Comparison of ENCODE assay signal across 22 cellular contexts in the genomic region with DNA sequence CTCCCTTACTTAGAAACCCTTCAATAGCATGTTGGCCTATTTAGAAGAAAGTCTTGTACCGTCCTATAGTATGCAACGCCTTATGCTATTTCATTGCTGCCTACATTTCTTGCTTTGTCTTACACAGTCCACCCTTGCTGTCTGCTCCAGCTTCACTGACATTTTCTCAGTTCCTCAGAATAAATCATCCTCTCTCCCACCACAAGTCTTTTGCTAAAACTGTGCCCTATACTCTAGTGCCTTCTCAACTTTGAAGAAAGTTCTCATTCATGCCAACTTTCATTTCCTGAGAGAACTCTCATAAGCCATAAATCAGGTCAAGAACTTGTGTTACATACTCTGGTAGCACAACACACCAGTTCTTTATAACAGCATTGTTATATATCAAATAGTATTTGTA. TPM values are rescaled to one million over a fixed set of nuclear protein-coding genes. Genes with fewer than 3 reads are reported as not detected.
DNase-seq lines count a peak whose midpoint lies in the region; ATAC-seq lines count a peak whose summit lies in the region.
"Had no signal": no experiment of that assay in that cellular context is flagged by ENCODE, and none has a peak within 500 bp of the region (broad histone marks: within the 10 kb centered on the region; RNA-seq: fewer than 3 reads in every experiment).

No MANE protein-coding gene starts in this region.

- H2BK5ac ChIP-seq in mesenchymal stem cell (ENCODE audit: low read depth, low read length, poor library complexity, severe bottlenecking), result no peak overlapping the region

- no peaks in the 10 kb centered on the region for H3K36me3 ChIP-seq in mesenchymal stem cell (ENCODE audit: control insufficient read depth in 1 of 2, insufficient read depth in 2 of 2, low read depth in 1 of 2, low read length in 2 of 2)
- H3K36me3 ChIP-seq: BLaER1 treated with 17β-estradiol and CSF1 and Interleukin-3, amounts not matched to agents 10 nM and 100 nM; tibial artery had no signal

- no peak overlapping the region for H3K14ac ChIP-seq in mesenchymal stem cell (ENCODE audit: low read length in 2 of 2)

- DNase-seq in MV-4-11 (lab: John Stamatoyannopoulos, UW) (peak; percentile 95), amniotic stem cell (lab: John Stamatoyannopoulos, UW) (no peak), mesenchymal stem cell (no peak), DMS53 (lab: John Stamatoyannopoulos, UW) (no peak)
- DNase-seq: activated CD4-positive, alpha-beta T cell treated with anti-CD3 and anti-CD28 coated beads for 48 hours; activated CD8-positive, alpha-beta memory T cell treated with anti-CD3 and anti-CD28 coated beads, Interleukin-2, amount 50 U/mL, for 4 hours; activated gamma-delta T cell treated with Interleukin-2 at 50 U/mL for 16 hours; anterior cingulate cortex; effector memory CD8-positive, alpha-beta T cell; head of caudate nucleus; immature natural killer cell; NCI-H187 treated with DMSO at 0.1 percent for 48 hours; stimulated activated CD4-positive, alpha-beta T cell treated with anti-CD3 and anti-CD28 coated beads, Interleukin-12 subunit alpha, Interleukin-12 subunit beta, amount 100 ng/mL, for 4 hours; SW 1271; tibial artery had no signal

- no peak overlapping the region for H2AFZ ChIP-seq in mesenchymal stem cell (ENCODE audit: low read depth, low read length)

- no peak overlapping the region for H3K27ac ChIP-seq in mesenchymal stem cell (ENCODE audit: low read length, poor library complexity, severe bottlenecking)
- H3K27ac ChIP-seq: A549; BLaER1 treated with 17β-estradiol and CSF1 and Interleukin-3, amounts not matched to agents 10 nM and 100 nM; tibial artery had no signal

- no peak overlapping the region for H2BK15ac ChIP-seq in mesenchymal stem cell (ENCODE audit: low read depth, poor library complexity, severe bottlenecking)

- H2AK5ac ChIP-seq in mesenchymal stem cell (ENCODE audit: low read length, severe bottlenecking), result no peak overlapping the region

- no peak overlapping the region for H3K18ac ChIP-seq in mesenchymal stem cell (ENCODE audit: low read depth in 1 of 2, low read length in 2 of 2)

- no peak overlapping the region for H3K9ac ChIP-seq in mesenchymal stem cell (ENCODE audit: low read length)
- H3K9ac ChIP-seq: BLaER1 treated with 17β-estradiol and CSF1 and Interleukin-3, amounts not matched to agents 10 nM and 100 nM had no signal

- no peaks in the 10 kb centered on the region for H3K4me1 ChIP-seq in mesenchymal stem cell (ENCODE audit: control insufficient read depth, insufficient read depth, low read depth, low read length)
- H3K4me1 ChIP-seq: A549; BLaER1 treated with 17β-estradiol and CSF1 and Interleukin-3, amounts not matched to agents 10 nM and 100 nM had no signal

- no peak overlapping the region for H4K8ac ChIP-seq in mesenchymal stem cell (ENCODE audit: low read length)

- no peak overlapping the region for H2BK12ac ChIP-seq in mesenchymal stem cell (ENCODE audit: low read length in 2 of 2)

- H3K4ac ChIP-seq in mesenchymal stem cell (ENCODE audit: low read depth in 1 of 2, low read length in 2 of 2), result no peak overlapping the region

- H2BK120ac ChIP-seq in mesenchymal stem cell (ENCODE audit: low read depth, low read length), result no peak overlapping the region

- H4K91ac ChIP-seq in mesenchymal stem cell (ENCODE audit: low read length), result no peak overlapping the region

- 97% methylated on average over 2 of the region's 2 CpGs for WGBS in mesenchymal stem cell

- ATAC-seq in GM18508 (IDR thresholded peaks at IDR 0.05; ENCODE audit: insufficient read depth, unreplicated experiment) (peak; percentile 84), GM19463 (IDR thresholded peaks at IDR 0.05; ENCODE audit: unreplicated experiment) (peak; percentile 86), HG03060 (IDR thresholded peaks at IDR 0.05; ENCODE audit: low read depth, unreplicated experiment) (peak; percentile 68), GM19467 (IDR thresholded peaks at IDR 0.05; ENCODE audit: unreplicated experiment) (no peak)
- ATAC-seq: A549; effector memory CD8-positive, alpha-beta T cell; stimulated activated memory B cell treated with anti-CD40 and anti-IgM and Interleukin-4, amounts not matched to agents 10 μg/mL and 1 μg/mL and 100 μg/mL, for 72 hours had no signal

- H3K9me3 ChIP-seq in mesenchymal stem cell (ENCODE audit: control insufficient read depth, low read length), result peaks cover 2% of the 10 kb centered on the region
- H3K9me3 ChIP-seq: A549; BLaER1 treated with 17β-estradiol and CSF1 and Interleukin-3, amounts not matched to agents 10 nM and 100 nM; tibial artery had no signal

- no peak overlapping the region for H3K4me2 ChIP-seq in mesenchymal stem cell (ENCODE audit: low read length, poor library complexity, severe bottlenecking)
- H3K4me2 ChIP-seq: A549; BLaER1 treated with 17β-estradiol and CSF1 and Interleukin-3, amounts not matched to agents 10 nM and 100 nM had no signal

- no peaks in the 10 kb centered on the region for H3K79me1 ChIP-seq in mesenchymal stem cell (replicated peaks; ENCODE audit: low read length, poor library complexity, severe bottlenecking)

- H3K4me3 ChIP-seq in mesenchymal stem cell (ENCODE audit: insufficient read depth in 1 of 2, low read depth in 1 of 2, low read length in 2 of 2), result no peak overlapping the region
- H3K4me3 ChIP-seq: A549; BLaER1 treated with 17β-estradiol and CSF1 and Interleukin-3, amounts not matched to agents 10 nM and 100 nM; tibial artery had no signal

- H3K23ac ChIP-seq in mesenchymal stem cell (ENCODE audit: low read length in 2 of 2), result no peak overlapping the region

- H3K27me3 ChIP-seq in mesenchymal stem cell (ENCODE audit: control insufficient read depth in 1 of 2, insufficient read depth in 1 of 2, low read length in 2 of 2), result no peaks in the 10 kb centered on the region
- H3K27me3 ChIP-seq: BLaER1 treated with 17β-estradiol and CSF1 and Interleukin-3, amounts not matched to agents 10 nM and 100 nM; tibial artery had no signal

RNA-seq across cellular contexts. Expression of gene COL3A1, which starts 54.3 kb away (rescaled TPM):
- 3,787 TPM for polyA plus RNA-seq in mesenchymal stem cell (2013, experiment 1 of 2)
- 4,096 TPM for polyA plus RNA-seq in mesenchymal stem cell (2013, experiment 2 of 2)
- polyA plus RNA-seq: immature natural killer cell had no signal
